In genomic region chr21:28791595-28792282, GRCh38 we compare ENCODE assay signal across 15 cellular contexts.
"Had no signal": no experiment of that assay in that cellular context is flagged by ENCODE, and none has a peak within 500 bp of the region (broad histone marks: within the 10 kb centered on the region; RNA-seq: fewer than 3 reads in every experiment).

No MANE protein-coding gene starts in this region.

- H3K27me3 Mint-ChIP-seq: activated naive CD8-positive, alpha-beta T cell treated with anti-CD3 and anti-CD28 coated beads, Interleukin-2, amount 10 ng/mL, durations not matched to agents 7 days and 5 days; activated T-cell treated with anti-CD3 and anti-CD28 coated beads, Interleukin-2, amount 50 U/mL, for 24 hours; naive thymus-derived CD8-positive, alpha-beta T cell; stimulated activated naive CD8-positive, alpha-beta T cell treated with anti-CD3 and anti-CD28 coated beads, Interleukin-15, Interleukin-2, amounts not matched to agents 100 ng/mL and 50 ng/mL, for 24 hours had no signal

- DNase-seq: activated CD4-positive, alpha-beta T cell treated with anti-CD3 and anti-CD28 coated beads for 1 hour; activated gamma-delta T cell; activated naive CD8-positive, alpha-beta T cell treated with anti-CD3 and anti-CD28 coated beads, Interleukin-2, amount 10 ng/mL, durations not matched to agents 7 days and 5 days; activated T-cell treated with anti-CD3 and anti-CD28 coated beads, Interleukin-2, amount 50 U/mL, for 24 hours; colonic mucosa; foreskin keratinocyte; left colon; mammary epithelial cell; mucosa of descending colon; naive thymus-derived CD8-positive, alpha-beta T cell; nucleus accumbens; stimulated activated CD4-positive, alpha-beta T cell treated with anti-CD3 and anti-CD28 coated beads, Interleukin-1b, Interleukin-23, amount 100 ng/mL, for 48 hours; T-helper 1 cell; upper lobe of right lung had no signal

- ATAC-seq: foreskin keratinocyte; left colon; mucosa of descending colon; naive thymus-derived CD8-positive, alpha-beta T cell; upper lobe of right lung had no signal

- H3K4me3 Mint-ChIP-seq: activated naive CD8-positive, alpha-beta T cell treated with anti-CD3 and anti-CD28 coated beads, Interleukin-2, amount 10 ng/mL, durations not matched to agents 7 days and 5 days; activated T-cell treated with anti-CD3 and anti-CD28 coated beads, Interleukin-2, amount 50 U/mL, for 24 hours; naive thymus-derived CD8-positive, alpha-beta T cell; stimulated activated naive CD8-positive, alpha-beta T cell treated with anti-CD3 and anti-CD28 coated beads, Interleukin-15, Interleukin-2, amounts not matched to agents 100 ng/mL and 50 ng/mL, for 24 hours had no signal

- H3K27ac Mint-ChIP-seq: activated naive CD8-positive, alpha-beta T cell treated with anti-CD3 and anti-CD28 coated beads, Interleukin-2, amount 10 ng/mL, durations not matched to agents 7 days and 5 days; activated T-cell treated with anti-CD3 and anti-CD28 coated beads, Interleukin-2, amount 50 U/mL, for 24 hours had no signal

- H3K9me3 Mint-ChIP-seq: activated T-cell treated with anti-CD3 and anti-CD28 coated beads, Interleukin-2, amount 50 U/mL, for 24 hours; stimulated activated naive CD8-positive, alpha-beta T cell treated with anti-CD3 and anti-CD28 coated beads, Interleukin-15, Interleukin-2, amounts not matched to agents 100 ng/mL and 50 ng/mL, for 24 hours had no signal
